In genomic region chr2:118431188-118431562, GRCh38 we compare ENCODE assay signal across 18 cellular contexts.
A peak's percentile ranks its signal among the peaks of the same experiment; 100 is the strongest.
DNase-seq lines count a peak whose midpoint lies in the region; ATAC-seq and TF ChIP-seq lines count a peak whose summit lies in the region.
"Had no signal": no experiment of that assay in that cellular context is flagged by ENCODE, and none has a peak within 500 bp of the region (broad histone marks: within the 10 kb centered on the region; RNA-seq: fewer than 3 reads in every experiment).

No MANE protein-coding gene starts in this region.

- H3K27ac Mint-ChIP-seq in activated CD4-positive, alpha-beta memory T cell treated with anti-CD3 and anti-CD28 coated beads for 36 hours = no peak overlapping the region
- H3K27ac Mint-ChIP-seq: activated naive CD8-positive, alpha-beta T cell; CD14-positive monocyte; dendritic cell treated with granulocyte-macrophage colony-stimulating factor and Interleukin-4, amounts not matched to agents 40 ng/mL and 50 ng/mL, for 4 days had no signal

- H3K4me3 ChIP-seq in AG04449 (ENCODE audit: low read depth, low read length) = no peak overlapping the region
- no peak overlapping the region for H3K4me3 ChIP-seq in H7 (ENCODE audit: insufficient read depth, low read depth, low read length)
- no peak overlapping the region for H3K4me3 ChIP-seq in fibroblast of pulmonary artery (replicated peaks; ENCODE audit: low read depth, low read length)
- H3K4me3 ChIP-seq: gastrocnemius medialis had no signal

- peak; percentile 9 for DNase-seq in AG04449 (ENCODE audit: low read depth, low spot score)
- DNase-seq in H7 = peak; percentile 18
- peak; percentile 16 for DNase-seq in SK-MEL-5 (ENCODE audit: low read depth, low spot score)
- peak; percentile 4 for DNase-seq in fibroblast of pulmonary artery (ENCODE audit: low read depth)
- DNase-seq in activated CD4-positive, alpha-beta memory T cell treated with anti-CD3 and anti-CD28 coated beads for 36 hours = no peak
- no peak for DNase-seq in amniotic stem cell (lab: John Stamatoyannopoulos, UW)
- DNase-seq: activated CD8-positive, alpha-beta memory T cell treated with anti-CD3 and anti-CD28 coated beads, Interleukin-2, amount 50 U/mL, for 48 hours; gastrocnemius medialis; kidney; NCI-H345; SHP77 treated with DMSO at 0.1 percent for 48 hours; stimulated activated CD4-positive, alpha-beta T cell treated with anti-CD3 and anti-CD28 coated beads, Interleukin-2, amount 100 ng/mL, for 48 hours; stimulated activated naive CD4-positive, alpha-beta T cell treated with Interleukin-2 at 50 U/mL for 16 hours had no signal

- intact Hi-C loops in activated CD4-positive, alpha-beta memory T cell treated with anti-CD3 and anti-CD28 coated beads for 36 hours (cut with micrococcal nuclease) = no loop called here

- H3K27me3 ChIP-seq in H7 (ENCODE audit: control insufficient read depth, insufficient read depth, low read length) = no peaks in the 10 kb centered on the region
- H3K27me3 ChIP-seq: gastrocnemius medialis had no signal

- H3K4me3 Mint-ChIP-seq in activated CD4-positive, alpha-beta memory T cell treated with anti-CD3 and anti-CD28 coated beads for 36 hours = no peak overlapping the region
- H3K4me3 Mint-ChIP-seq: activated naive CD8-positive, alpha-beta T cell; CD14-positive monocyte; dendritic cell treated with granulocyte-macrophage colony-stimulating factor and Interleukin-4, amounts not matched to agents 40 ng/mL and 50 ng/mL, for 4 days had no signal

- POLR2A ChIA-PET in AG04449 (lab: Yijun Ruan, JAX) = no interaction called here
- POLR2A ChIA-PET in activated CD4-positive, alpha-beta memory T cell treated with anti-CD3 and anti-CD28 coated beads for 36 hours (lab: Charles Lee) = no interaction called here

- in situ Hi-C loops in SK-MEL-5 (cut with HindIII; ENCODE audit: low pct_unique_long_range_greater_than_20kb, low sequenced_read_pairs) = no loop called here

- CTCF ChIA-PET in AG04449 (lab: Yijun Ruan, JAX) = interaction anchor here (0.7 to 3.0 kb wide), 16 partner anchors 8 to 426 kb away, joined by 3 to 43 read pairs (median 4); no protein-coding TSS in a partner anchor
- CTCF ChIA-PET in activated CD4-positive, alpha-beta memory T cell treated with anti-CD3 and anti-CD28 coated beads for 36 hours (lab: Charles Lee) = no interaction called here

- no peaks in the 10 kb centered on the region for H3K36me3 Mint-ChIP-seq in activated CD4-positive, alpha-beta memory T cell treated with anti-CD3 and anti-CD28 coated beads for 36 hours
- H3K36me3 Mint-ChIP-seq: activated naive CD8-positive, alpha-beta T cell; CD14-positive monocyte had no signal

- no peak for ATAC-seq in GM21825 (IDR thresholded peaks at IDR 0.05; ENCODE audit: unreplicated experiment)
- no peak for ATAC-seq in HG02798 (IDR thresholded peaks at IDR 0.05; ENCODE audit: poor library complexity, unreplicated experiment)
- ATAC-seq: gastrocnemius medialis had no signal

- H3K27me3 Mint-ChIP-seq in activated CD4-positive, alpha-beta memory T cell treated with anti-CD3 and anti-CD28 coated beads for 36 hours = peaks cover 4% of the 10 kb centered on the region
- H3K27me3 Mint-ChIP-seq: dendritic cell treated with granulocyte-macrophage colony-stimulating factor and Interleukin-4, amounts not matched to agents 40 ng/mL and 50 ng/mL, for 4 days had no signal

- peak; percentile 21 for TF ChIP-seq CTCF in AG04449 (IDR thresholded peaks at IDR 0.05; ENCODE audit: insufficient read depth, low read length, missing control alignments)
- TF ChIP-seq CTCF in fibroblast of pulmonary artery (IDR thresholded peaks at IDR 0.05; ENCODE audit: low read length, missing control alignments) = no peak

- no peaks in the 10 kb centered on the region for H3K4me1 Mint-ChIP-seq in activated CD4-positive, alpha-beta memory T cell treated with anti-CD3 and anti-CD28 coated beads for 36 hours (ENCODE audit: low read depth)
- H3K4me1 Mint-ChIP-seq: CD14-positive monocyte had no signal

- no peaks in the 10 kb centered on the region for H3K9me3 Mint-ChIP-seq in activated CD4-positive, alpha-beta memory T cell treated with anti-CD3 and anti-CD28 coated beads for 36 hours
- H3K9me3 Mint-ChIP-seq: dendritic cell treated with granulocyte-macrophage colony-stimulating factor and Interleukin-4, amounts not matched to agents 40 ng/mL and 50 ng/mL, for 4 days had no signal

- no peaks in the 10 kb centered on the region for H3K36me3 ChIP-seq in H7 (replicated peaks; ENCODE audit: control insufficient read depth, insufficient read depth, low read length)
- H3K36me3 ChIP-seq: gastrocnemius medialis had no signal

Comparison
In these comparisons a context has a peak if more than half of its experiments do, and no peak if none do; other contexts are left out.
1. DNase-seq: peak in AG04449 (single experiment), H7 (single experiment), SK-MEL-5 (single experiment) and fibroblast of pulmonary artery (single experiment); none in activated CD4-positive, alpha-beta memory T cell treated with anti-CD3 and anti-CD28 coated beads for 36 hours (single experiment) and amniotic stem cell (single experiment).